In the genomic region with DNA sequence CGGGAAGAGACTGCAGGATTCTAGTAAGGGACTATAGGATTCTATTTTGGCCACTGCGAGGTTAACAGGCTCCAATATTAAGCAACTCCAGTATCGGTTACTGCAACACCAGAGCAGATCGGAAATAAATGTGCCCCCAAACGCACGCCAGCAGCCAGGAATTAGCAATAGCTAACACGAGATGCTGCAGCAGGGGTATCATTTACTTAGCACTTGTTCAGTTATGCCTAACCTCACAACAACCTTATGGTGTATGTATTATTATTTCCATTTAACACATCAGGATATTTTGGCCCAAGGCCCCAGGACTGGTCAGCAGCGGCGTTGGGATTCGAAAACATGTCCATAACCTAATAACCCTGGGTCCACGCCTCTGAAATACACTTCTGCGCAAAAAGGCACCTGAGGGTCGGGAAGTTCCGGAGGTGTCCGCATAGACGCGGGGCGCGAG, we compare ENCODE assay signal across 8 cellular contexts. TPM values are rescaled to one million over a fixed set of nuclear protein-coding genes. Genes with fewer than 3 reads are reported as not detected.
DNase-seq lines count a peak whose midpoint lies in the region; ATAC-seq lines count a peak whose summit lies in the region.

No MANE protein-coding gene starts in this region.

- peak overlapping the region; percentile 99 for H3K4me3 Mint-ChIP-seq in T-helper 17 cell

- ATAC-seq in HG03378 (IDR thresholded peaks at IDR 0.05; ENCODE audit: unreplicated experiment): peak; percentile 16
- no peak for ATAC-seq in T-helper 17 cell
- ATAC-seq in HG03039 (IDR thresholded peaks at IDR 0.05; ENCODE audit: unreplicated experiment): no peak
- no peak for ATAC-seq in HG03045 (IDR thresholded peaks at IDR 0.05; ENCODE audit: unreplicated experiment)

- peaks cover 29% of the 10 kb centered on the region for H3K4me1 Mint-ChIP-seq in T-helper 17 cell

- no peaks in the 10 kb centered on the region for H3K27me3 Mint-ChIP-seq in T-helper 17 cell

- peak overlapping the region; percentile 69 for H3K27ac ChIP-seq in muscle layer of duodenum (ENCODE audit: low read length)

- H3K36me3 ChIP-seq in muscle layer of duodenum (ENCODE audit: control insufficient read depth in 1 of 2, insufficient read depth in 2 of 2, low read length in 2 of 2): no peaks in the 10 kb centered on the region

- H3K9me3 ChIP-seq in T-helper 17 cell (ENCODE audit: control insufficient read depth, low read length, poor library complexity, severe bottlenecking) (no peaks in the 10 kb centered on the region), muscle layer of duodenum (ENCODE audit: control insufficient read depth in 1 of 2, low read length in 2 of 2) (no peaks in the 10 kb centered on the region)

- peaks cover 4% of the 10 kb centered on the region for H3K36me3 Mint-ChIP-seq in T-helper 17 cell (ENCODE audit: low read depth)

- peak overlapping the region; percentile 83 to 93 for H3K4me3 ChIP-seq in muscle layer of duodenum (ENCODE audit: low read depth in 1 of 2, low read length in 2 of 2)

- peaks cover 4% of the 10 kb centered on the region in 2 donors for H3K4me1 ChIP-seq in muscle layer of duodenum (ENCODE audit: control insufficient read depth in 1 of 2, insufficient read depth in 2 of 2, low read length in 2 of 2)

- peak; percentile 13 for DNase-seq in stimulated activated CD4-positive, alpha-beta T cell treated with anti-CD3 and anti-CD28 coated beads, Interleukin-1b, Interleukin-23, amount 100 ng/mL, for 48 hours
- DNase-seq in stimulated activated CD4-positive, alpha-beta T cell treated with anti-CD3 and anti-CD28 coated beads, Interleukin-15, amount 100 ng/mL, for 24 hours: no peak
- DNase-seq in T-helper 17 cell: no peak
- DNase-seq in epidermal melanocyte (ENCODE audit: insufficient read length, low spot score): peak; percentile 21

- peak overlapping the region; percentile 100 for H3K27ac Mint-ChIP-seq in T-helper 17 cell

- H3K27me3 ChIP-seq in muscle layer of duodenum (ENCODE audit: low read depth, low read length): no peaks in the 10 kb centered on the region

RNA-seq across cellular contexts. Expression of a gene that starts 0.8 kb away (rescaled TPM):
- 10 to 100 TPM; 26.5 to 36.2 TPM for total RNA-seq in T-helper 17 cell

Comparison
In these comparisons a context has a peak if more than half of its experiments do, and no peak if none do; other contexts are left out.
1. DNase-seq: peak in stimulated activated CD4-positive, alpha-beta T cell treated with anti-CD3 and anti-CD28 coated beads, Interleukin-1b, Interleukin-23, amount 100 ng/mL, for 48 hours (single experiment) and epidermal melanocyte (single experiment); none in stimulated activated CD4-positive, alpha-beta T cell treated with anti-CD3 and anti-CD28 coated beads, Interleukin-15, amount 100 ng/mL, for 24 hours (single experiment) and T-helper 17 cell (0 of 3).